In genomic region chr7:152486968-152487367, GRCh38 we compare ENCODE assay signal across 3 cellular contexts.
TF ChIP-seq lines count a peak whose summit lies in the region.

No MANE protein-coding gene starts in this region.

TF ChIP-seq in HepG2, 621 proteins besides CTCF, POLR2A, EP300 and RAD21:
- TF ChIP-seq, protein P1, sequence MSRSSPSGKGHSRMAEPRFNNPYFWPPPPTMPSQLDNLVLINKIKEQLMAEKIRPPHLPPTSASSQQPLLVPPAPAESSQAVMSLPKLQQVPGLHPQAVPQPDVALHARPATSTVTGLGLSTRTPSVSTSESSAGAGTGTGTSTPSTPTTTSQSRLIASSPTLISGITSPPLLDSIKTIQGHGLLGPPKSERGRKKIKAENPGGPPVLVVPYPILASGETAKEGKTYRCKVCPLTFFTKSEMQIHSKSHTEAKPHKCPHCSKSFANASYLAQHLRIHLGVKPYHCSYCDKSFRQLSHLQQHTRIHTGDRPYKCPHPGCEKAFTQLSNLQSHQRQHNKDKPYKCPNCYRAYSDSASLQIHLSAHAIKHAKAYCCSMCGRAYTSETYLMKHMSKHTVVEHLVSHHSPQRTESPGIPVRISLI (CRISPR knock-in tag; IDR thresholded peaks at IDR 0.05; ENCODE audit: borderline replicate concordance), result no peak
- TF ChIP-seq HNRNPK (IDR thresholded peaks at IDR 0.05; ENCODE audit: low read depth, low read length, poor library complexity, severe bottlenecking), result peak; percentile 79

TF ChIP-seq in HEK293, 187 proteins besides CTCF, POLR2A, EP300 and RAD21:
- no peak for TF ChIP-seq ZNF2 (tag by site-specific recombination; IDR thresholded peaks at IDR 0.05)
- TF ChIP-seq PRDM1 (tag by site-specific recombination; IDR thresholded peaks at IDR 0.05), result peak; percentile 88
TF ChIP-seq in HEK293: peak in this region for 1.

TF ChIP-seq in K562, 482 proteins besides CTCF, POLR2A, EP300 and RAD21:
- TF ChIP-seq PCBP1 (IDR thresholded peaks at IDR 0.05; ENCODE audit: low read depth, low read length, poor library complexity, severe bottlenecking) (peak; percentile 57), REST (CRISPR knock-in tag; IDR thresholded peaks at IDR 0.05; ENCODE audit: low read depth) (no peak), HNRNPK (IDR thresholded peaks at IDR 0.05; ENCODE audit: low read depth, low read length, poor library complexity, severe bottlenecking) (peak; percentile 76), THRB (CRISPR knock-in tag; conservative IDR thresholded peaks at IDR 0.05) (no peak), ZSCAN29 (IDR thresholded peaks at IDR 0.05) (no peak)
- TF ChIP-seq, protein P2, sequence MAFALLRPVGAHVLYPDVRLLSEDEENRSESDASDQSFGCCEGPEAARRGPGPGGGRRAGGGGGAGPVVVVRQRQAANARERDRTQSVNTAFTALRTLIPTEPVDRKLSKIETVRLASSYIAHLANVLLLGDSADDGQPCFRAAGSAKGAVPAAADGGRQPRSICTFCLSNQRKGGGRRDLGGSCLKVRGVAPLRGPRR (CRISPR knock-in tag; IDR thresholded peaks at IDR 0.05), result no peak
- TF ChIP-seq, protein P3, sequence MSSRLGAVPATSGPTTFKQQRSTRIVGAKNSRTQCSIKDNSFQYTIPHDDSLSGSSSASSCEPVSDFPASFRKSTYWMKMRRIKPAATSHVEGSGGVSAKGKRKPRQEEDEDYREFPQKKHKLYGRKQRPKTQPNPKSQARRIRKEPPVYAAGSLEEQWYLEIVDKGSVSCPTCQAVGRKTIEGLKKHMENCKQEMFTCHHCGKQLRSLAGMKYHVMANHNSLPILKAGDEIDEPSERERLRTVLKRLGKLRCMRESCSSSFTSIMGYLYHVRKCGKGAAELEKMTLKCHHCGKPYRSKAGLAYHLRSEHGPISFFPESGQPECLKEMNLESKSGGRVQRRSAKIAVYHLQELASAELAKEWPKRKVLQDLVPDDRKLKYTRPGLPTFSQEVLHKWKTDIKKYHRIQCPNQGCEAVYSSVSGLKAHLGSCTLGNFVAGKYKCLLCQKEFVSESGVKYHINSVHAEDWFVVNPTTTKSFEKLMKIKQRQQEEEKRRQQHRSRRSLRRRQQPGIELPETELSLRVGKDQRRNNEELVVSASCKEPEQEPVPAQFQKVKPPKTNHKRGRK (tag; IDR thresholded peaks at IDR 0.05), result peak; percentile 54; the same call in 1 of the 2 replicates
